ENCODE assay signal across 29 cellular contexts in genomic region chr9:93473411-93473810, GRCh38. TPM values are rescaled to one million over a fixed set of nuclear protein-coding genes. Genes with fewer than 3 reads are reported as not detected.
A peak's percentile ranks its signal among the peaks of the same experiment; 100 is the strongest.
DNase-seq lines count a peak whose midpoint lies in the region; ATAC-seq, FAIRE-seq and TF ChIP-seq lines count a peak whose summit lies in the region.
"Had no signal": no experiment of that assay in that cellular context is flagged by ENCODE, and none has a peak within 500 bp of the region (broad histone marks: within the 10 kb centered on the region; RNA-seq: fewer than 3 reads in every experiment).

No MANE protein-coding gene starts in this region.

- CTCF ChIA-PET in A549 (lab: Yijun Ruan, JAX), result interaction anchor here (0.6 to 1.7 kb wide), 3 partner anchors 10 to 93 kb away, joined by 3 to 4 read pairs (median 4); no protein-coding TSS in a partner anchor
- CTCF ChIA-PET in mammary epithelial cell (lab: Charles Lee; ENCODE audit: low non-redundant PET), result no interaction called here

- FAIRE-seq in A549 (lab: Jason Lieb, UNC), result no peak
- FAIRE-seq: endothelial cell of umbilical vein had no signal

- H3K9ac ChIP-seq in mammary epithelial cell (ENCODE audit: insufficient read depth, low read length), result no peak overlapping the region
- H3K9ac ChIP-seq: BLaER1 had no signal

- no TSS peak for BruUV-seq in mammary epithelial cell (replicated peaks; lab: Mats Ljungman, UMichigan)

- dilution Hi-C loops in mammary epithelial cell (cut with HindIII; ENCODE audit: low sequenced_read_pairs), result no loop called here

- TF ChIP-seq EP300 in A549 (IDR thresholded peaks at IDR 0.05), result no peak

- POLR2A ChIA-PET in A549 (lab: Yijun Ruan, JAX), result no interaction called here

- peaks cover 71% of the 10 kb centered on the region for H3K4me1 ChIP-seq in A549
- H3K4me1 ChIP-seq in mammary epithelial cell (ENCODE audit: insufficient read depth, low read length), result peaks cover 11% of the 10 kb centered on the region
- H3K4me1 ChIP-seq in SJCRH30, result peaks cover 27% of the 10 kb centered on the region

- no peak overlapping the region for H3K27ac Mint-ChIP-seq in glutamatergic neuron (ENCODE audit: unreplicated experiment)
- H3K27ac Mint-ChIP-seq: activated CD4-positive, alpha-beta memory T cell treated with anti-CD3 and anti-CD28 coated beads for 36 hours had no signal

- no peaks in the 10 kb centered on the region for H3K9me3 Mint-ChIP-seq in glutamatergic neuron (ENCODE audit: unreplicated experiment)
- H3K9me3 Mint-ChIP-seq: activated CD4-positive, alpha-beta memory T cell treated with anti-CD3 and anti-CD28 coated beads for 36 hours; naive B cell had no signal

- TF ChIP-seq RAD21 in A549 (conservative IDR thresholded peaks at IDR 0.05 in 1 of 2, IDR thresholded peaks at IDR 0.05 in 1 of 2), result no peak

- H3K4me1 Mint-ChIP-seq in glutamatergic neuron (ENCODE audit: low read depth, unreplicated experiment), result peaks cover 9% of the 10 kb centered on the region

- H3K27ac ChIP-seq in A549 (peak overlapping the region; percentile 15 to 39; a peak in 1 of 6 replicates), mammary epithelial cell (ENCODE audit: insufficient read depth, low read depth, low read length) (no peak overlapping the region), SJCRH30 (no peak overlapping the region)
- H3K27ac ChIP-seq: adrenal gland, BLaER1, cardiac muscle cell, spleen had no signal

- H3K4me3 ChIP-seq in A549, result no peak overlapping the region
- H3K4me3 ChIP-seq in mammary epithelial cell (replicated peaks in 1 of 3; ENCODE audit: insufficient read depth in 1 of 3, low read depth in 2 of 3, low read length in 3 of 3), result no peak overlapping the region
- no peak overlapping the region for H3K4me3 ChIP-seq in fibroblast of pulmonary artery (replicated peaks; ENCODE audit: low read depth, low read length)
- H3K4me3 ChIP-seq in SJCRH30, result no peak overlapping the region
- H3K4me3 ChIP-seq: adrenal gland, BLaER1, cardiac muscle cell, spleen had no signal

- no peak overlapping the region for H3K4me3 Mint-ChIP-seq in glutamatergic neuron (ENCODE audit: unreplicated experiment)
- H3K4me3 Mint-ChIP-seq: activated CD4-positive, alpha-beta memory T cell treated with anti-CD3 and anti-CD28 coated beads for 36 hours; naive B cell had no signal

- H3K9me3 ChIP-seq in A549, result no peaks in the 10 kb centered on the region
- H3K9me3 ChIP-seq in mammary epithelial cell (replicated peaks; ENCODE audit: insufficient read depth, low read length), result no peaks in the 10 kb centered on the region
- H3K9me3 ChIP-seq in SJCRH30 (replicated peaks), result no peaks in the 10 kb centered on the region
- H3K9me3 ChIP-seq: adrenal gland, BLaER1, spleen had no signal

- H3K36me3 ChIP-seq in mammary epithelial cell (ENCODE audit: insufficient read depth, low read length) (peaks cover 13% of the 10 kb centered on the region), SJCRH30 (peaks cover 35% of the 10 kb centered on the region)
- H3K36me3 ChIP-seq: adrenal gland, cardiac muscle cell had no signal

- WGBS in A549 (ENCODE audit: missing lambda C conversion rate), result 73% methylated on average over 5 of the region's 5 CpGs
- WGBS in mammary epithelial cell (ENCODE audit: low coverage, missing lambda C conversion rate), result 83% methylated on average over 5 of the region's 5 CpGs

- in situ Hi-C loops in mammary epithelial cell (cut with MboI; ENCODE audit: low sequenced_read_pairs in 2 of 2), result no loop called here

- TF ChIP-seq CTCF in A549 (IDR thresholded peaks at IDR 0.05), result no peak
- no peak for TF ChIP-seq CTCF in mammary epithelial cell (conservative IDR thresholded peaks at IDR 0.05 in 1 of 2, IDR thresholded peaks at IDR 0.05 in 1 of 2; ENCODE audit: extremely low read depth in 1 of 2, insufficient read depth in 1 of 2, low read depth in 1 of 2, low read length in 2 of 2)
- no peak for TF ChIP-seq CTCF in fibroblast of pulmonary artery (IDR thresholded peaks at IDR 0.05; ENCODE audit: low read length, missing control alignments)
- no peak for TF ChIP-seq CTCF in glutamatergic neuron (IDR thresholded peaks at IDR 0.05; ENCODE audit: partially characterized antibody, unreplicated experiment)

- H3K27me3 Mint-ChIP-seq in glutamatergic neuron (ENCODE audit: unreplicated experiment), result no peaks in the 10 kb centered on the region
- H3K27me3 Mint-ChIP-seq: activated CD4-positive, alpha-beta memory T cell treated with anti-CD3 and anti-CD28 coated beads for 36 hours; naive B cell had no signal

- no peak for DNase-seq in A549 (ENCODE audit: low read depth in 1 of 2, low spot score in 1 of 2)
- DNase-seq in HS-27A (ENCODE audit: low read depth), result peak; percentile 23
- peak; percentile 57 for DNase-seq in mammary epithelial cell
- DNase-seq in fibroblast of pulmonary artery (ENCODE audit: low read depth), result peak; percentile 72
- no peak for DNase-seq in SJCRH30
- DNase-seq in activated CD8-positive, alpha-beta memory T cell treated with anti-CD3 and anti-CD28 coated beads for 24 hours, result no peak
- no peak for DNase-seq in glutamatergic neuron
- DNase-seq: 8988T; activated CD4-positive, alpha-beta memory T cell treated with anti-CD3 and anti-CD28 coated beads for 36 hours; activated CD4-positive, CD25-positive, alpha-beta regulatory T cell; adrenal gland; COR-L47; dermis blood vessel endothelial cell; DND-41; left colon; MM.1S; naive B cell; NCI-H1417 treated with DMSO at 0.1 percent for 48 hours; NCI-H2107; NCI-H524; RPMI8226; spleen; stimulated activated CD4-positive, alpha-beta T cell treated with anti-CD3 and anti-CD28 coated beads, Interleukin-4, amount 100 ng/mL, for 24 hours; stimulated activated naive CD4-positive, alpha-beta T cell treated with Interleukin-2 at 50 U/mL for 16 hours had no signal

- peaks cover 94% of the 10 kb centered on the region for H3K79me2 ChIP-seq in mammary epithelial cell (ENCODE audit: insufficient read depth, low read length)

- H3K36me3 Mint-ChIP-seq in glutamatergic neuron (ENCODE audit: unreplicated experiment), result no peaks in the 10 kb centered on the region

- no peak for TF ChIP-seq POLR2A in A549 (IDR thresholded peaks at IDR 0.05; ENCODE audit: low read length)

- intact Hi-C loops in mammary epithelial cell (cut with micrococcal nuclease), result no loop called here

- H3K4me2 ChIP-seq in A549, result peak overlapping the region; percentile 33
- H3K4me2 ChIP-seq in mammary epithelial cell (ENCODE audit: insufficient read depth, low read depth, low read length), result no peak overlapping the region
- H3K4me2 ChIP-seq: BLaER1 had no signal

- no peak; a peak in 1 of 6 replicates for ATAC-seq in A549
- no peak for ATAC-seq in GM21526 (IDR thresholded peaks at IDR 0.05; ENCODE audit: low FRiP score, unreplicated experiment)
- ATAC-seq: left colon, SK-N-SH treated with all-trans-retinoic acid at 6 μM for 48 hours had no signal

- H4K20me1 ChIP-seq in mammary epithelial cell (ENCODE audit: insufficient read depth, low read length), result peaks cover 5% of the 10 kb centered on the region

- H3K27me3 ChIP-seq in mammary epithelial cell (ENCODE audit: insufficient read depth, low read length) (no peaks in the 10 kb centered on the region), SJCRH30 (no peaks in the 10 kb centered on the region)
- H3K27me3 ChIP-seq: adrenal gland, BLaER1, cardiac muscle cell, spleen had no signal

- H2AFZ ChIP-seq in mammary epithelial cell (ENCODE audit: low read depth, low read length), result no peak overlapping the region

TF ChIP-seq in A549, 52 proteins besides CTCF, POLR2A, EP300 and RAD21:
- TF ChIP-seq CEBPB (IDR thresholded peaks at IDR 0.05), result peak in 1 of 2 experiments; percentile 69; a peak in 1 of 4 replicates
- no peak for TF ChIP-seq EHMT2 (IDR thresholded peaks at IDR 0.05; ENCODE audit: low read depth)

RNA-seq across cellular contexts. Expression of gene FAM120AOS, which starts 20.0 kb away (rescaled TPM):
- polyA plus RNA-seq in A549 (2011; rRNA removed) (79.7 and 85.3 TPM in 2 replicates), A549 (2017; fragmentation: RNase III; extraction: RNeasy Plus Mini Kit Qiagen cat#74134 plus additional on column Dnase treatment) (37.1 to 40.7 TPM (median 38.7 TPM) in 3 replicates), mammary epithelial cell (22.2 TPM)
- 31.9 and 35.3 TPM in 2 replicates for polyA plus RNA-seq in A549 (2012; cell fraction: cytosol; rRNA removed)
- 13.8 and 16.0 TPM in 2 replicates for polyA plus RNA-seq in A549 (2012; cell fraction: nucleus; rRNA removed)
- 40.1 and 41.6 TPM in 2 replicates for polyA minus RNA-seq in A549 (2011; rRNA and poly(A)+ RNA removed)
- total RNA-seq in mammary epithelial cell (10 to 100 TPM; 29.3 to 32.5 TPM), glutamatergic neuron (ENCODE audit: unreplicated experiment) (24.2 TPM)
- polyA minus RNA-seq in mammary epithelial cell, result 2.9 TPM
- 41.7 and 43.2 TPM in 2 replicates for total RNA-seq in SJCRH30 (2014; rRNA removed; shearing (Covaris generic))

RNA-seq across cellular contexts. Expression of gene FAM120A, which starts 21.9 kb away (rescaled TPM):
- 105 and 111 TPM in 2 replicates for polyA plus RNA-seq in A549 (2011; rRNA removed)
- polyA plus RNA-seq in A549 (2012; cell fraction: cytosol; rRNA removed), result 70.9 and 86.8 TPM in 2 replicates
- polyA plus RNA-seq in A549 (2012; cell fraction: nucleus; rRNA removed), result 50.6 and 59.2 TPM in 2 replicates
- 86.3 to 91.9 TPM (median 88.7 TPM) in 3 replicates for polyA plus RNA-seq in A549 (2017; fragmentation: RNase III; extraction: RNeasy Plus Mini Kit Qiagen cat#74134 plus additional on column Dnase treatment)
- 191 and 279 TPM in 2 replicates for polyA minus RNA-seq in A549 (2011; rRNA and poly(A)+ RNA removed)
- total RNA-seq in mammary epithelial cell, result 100 to 1,000 TPM; 100 to 116 TPM
- 84.7 TPM for polyA plus RNA-seq in mammary epithelial cell
- 168 TPM for polyA minus RNA-seq in mammary epithelial cell
- total RNA-seq in SJCRH30 (2014; rRNA removed; shearing (Covaris generic)), result 80.2 and 85.7 TPM in 2 replicates
- 32.3 TPM for total RNA-seq in glutamatergic neuron (ENCODE audit: unreplicated experiment)

Comparison
In these comparisons a context has a peak if more than half of its experiments do, and no peak if none do; other contexts are left out.
1. DNase-seq: peak in HS-27A (single experiment), mammary epithelial cell (single experiment) and fibroblast of pulmonary artery (single experiment); none in A549 (0 of 2), SJCRH30 (0 of 2), activated CD8-positive, alpha-beta memory T cell treated with anti-CD3 and anti-CD28 coated beads for 24 hours (single experiment) and glutamatergic neuron (single experiment).
2. H3K27ac ChIP-seq: peak in A549 (2 of 2); none in mammary epithelial cell (single experiment) and SJCRH30 (single experiment).